1 cellular context compared by ENCODE assay signal in genomic region chr5:136720674-136721073, GRCh38.
A peak's percentile ranks its signal among the peaks of the same experiment; 100 is the strongest.
TF ChIP-seq lines count a peak whose summit lies in the region.

No MANE protein-coding gene starts in this region.

TF ChIP-seq in K562, 482 proteins besides CTCF, POLR2A, EP300 and RAD21 (continued from another document):
- TF ChIP-seq CREB3L1 (IDR thresholded peaks at IDR 0.05; ENCODE audit: borderline replicate concordance, low read depth) (no peak), TAL1 (IDR thresholded peaks at IDR 0.05) (0 out of 2 replicates have a peak, but pooled peaks have one; percentile 15), ELF1 (tag; IDR thresholded peaks at IDR 0.05) (no peak), KLF16 (IDR thresholded peaks at IDR 0.05) (no peak), CBFA2T3 (IDR thresholded peaks at IDR 0.05) (peak; percentile 49; the same call in 1 of the 2 replicates), MTA2 (IDR thresholded peaks at IDR 0.05; ENCODE audit: low read depth) (peak; percentile 35; the same call in 1 of the 2 replicates), ZNF263 (CRISPR knock-in tag; IDR thresholded peaks at IDR 0.05; ENCODE audit: borderline replicate concordance) (no peak), KHSRP (IDR thresholded peaks at IDR 0.05) (no peak), TCF3 (CRISPR knock-in tag; IDR thresholded peaks at IDR 0.05) (peak; percentile 62; the same call in 1 of the 2 replicates), THAP12 (CRISPR knock-in tag; IDR thresholded peaks at IDR 0.05) (no peak), ZBTB8A (IDR thresholded peaks at IDR 0.05; ENCODE audit: partially characterized antibody) (no peak)
